In genomic region chr20:46637861-46638366, GRCh38 we compare ENCODE assay signal across 1 cellular context.
TF ChIP-seq lines count a peak whose summit lies in the region.

No MANE protein-coding gene starts in this region.

TF ChIP-seq in HepG2, 621 proteins besides CTCF, POLR2A, EP300 and RAD21 (continues in another document):
- TF ChIP-seq GRHL1 (CRISPR knock-in tag; conservative IDR thresholded peaks at IDR 0.05), result no peak
- no peak for TF ChIP-seq ZNF615 (CRISPR knock-in tag; IDR thresholded peaks at IDR 0.05; ENCODE audit: borderline replicate concordance)
- TF ChIP-seq AHDC1 (CRISPR knock-in tag; IDR thresholded peaks at IDR 0.05; ENCODE audit: borderline replicate concordance), result no peak
- 0 out of 2 replicates have a peak, but pooled peaks have one; percentile 28 for TF ChIP-seq ATAD3A (CRISPR knock-in tag; IDR thresholded peaks at IDR 0.05)
- no peak for TF ChIP-seq ZNF143 (CRISPR knock-in tag; IDR thresholded peaks at IDR 0.05)
- TF ChIP-seq ZNF609 (CRISPR knock-in tag; IDR thresholded peaks at IDR 0.05; ENCODE audit: borderline replicate concordance), result 0 out of 2 replicates have a peak, but pooled peaks have one; percentile 9
- 0 out of 2 replicates have a peak, but pooled peaks have one; percentile 36 for TF ChIP-seq KLF11 (CRISPR knock-in tag; IDR thresholded peaks at IDR 0.05)
- peak; percentile 24; the same call in 1 of the 2 replicates for TF ChIP-seq HNF1A (IDR thresholded peaks at IDR 0.05; ENCODE audit: low read depth)
- no peak for TF ChIP-seq HNF1A (CRISPR knock-in tag; IDR thresholded peaks at IDR 0.05; ENCODE audit: borderline replicate concordance)
- no peak for TF ChIP-seq ZBTB40 (IDR thresholded peaks at IDR 0.05)
- TF ChIP-seq ZBTB40 (CRISPR knock-in tag; IDR thresholded peaks at IDR 0.05), result no peak
- TF ChIP-seq ZNF792 (CRISPR knock-in tag; IDR thresholded peaks at IDR 0.05), result no peak
- TF ChIP-seq DMTF1 (CRISPR knock-in tag; IDR thresholded peaks at IDR 0.05), result no peak
- TF ChIP-seq ZNF543 (CRISPR knock-in tag; IDR thresholded peaks at IDR 0.05), result peak; percentile 7; the same call in 1 of the 2 replicates
- TF ChIP-seq ZNF282 (IDR thresholded peaks at IDR 0.05; ENCODE audit: partially characterized antibody), result no peak
- TF ChIP-seq ZNF607 (CRISPR knock-in tag; IDR thresholded peaks at IDR 0.05; ENCODE audit: borderline replicate concordance), result no peak
- TF ChIP-seq ZNF253 (CRISPR knock-in tag; IDR thresholded peaks at IDR 0.05; ENCODE audit: borderline replicate concordance), result peak; percentile 20; the same call in 1 of the 2 replicates
- no peak for TF ChIP-seq CREBL2 (CRISPR knock-in tag; IDR thresholded peaks at IDR 0.05; ENCODE audit: borderline replicate concordance)
- peak; percentile 69; the same call in 1 of the 2 replicates for TF ChIP-seq ZNF501 (CRISPR knock-in tag; IDR thresholded peaks at IDR 0.05)
- no peak; the same call in 1 of the 2 replicates for TF ChIP-seq GPN1 (CRISPR knock-in tag; IDR thresholded peaks at IDR 0.05; ENCODE audit: borderline replicate concordance)
